ENCODE assay signal across 24 cellular contexts in the genomic region with DNA sequence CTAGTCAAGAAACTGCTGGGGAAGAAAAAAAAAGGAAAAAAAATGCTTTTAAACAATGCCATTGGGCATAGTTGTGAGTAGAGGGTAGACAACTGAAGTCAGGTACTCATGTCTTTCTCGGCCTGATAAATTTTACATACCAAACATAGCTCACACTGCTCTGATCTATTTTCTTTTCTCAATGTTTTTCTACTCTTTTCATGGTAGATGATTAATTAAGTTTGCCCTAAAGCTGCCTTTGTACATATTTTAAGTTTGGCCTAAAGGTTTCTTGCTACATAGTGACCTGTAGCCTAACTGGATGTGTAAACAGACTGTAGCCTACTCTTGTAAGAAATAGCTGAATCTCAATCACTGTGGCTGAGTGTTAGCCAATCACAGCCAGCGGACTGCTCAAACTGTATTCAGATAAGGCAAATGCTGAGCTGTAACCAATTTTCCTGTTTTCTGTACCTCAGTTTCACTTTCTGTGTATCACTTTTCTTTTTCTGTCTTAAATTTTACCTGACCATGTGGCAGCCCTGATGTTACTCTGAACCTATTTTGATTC.
A peak's percentile ranks its signal among the peaks of the same experiment; 100 is the strongest.
DNase-seq lines count a peak whose midpoint lies in the region; ATAC-seq and TF ChIP-seq lines count a peak whose summit lies in the region.
"Had no signal": no experiment of that assay in that cellular context is flagged by ENCODE, and none has a peak within 500 bp of the region (broad histone marks: within the 10 kb centered on the region; RNA-seq: fewer than 3 reads in every experiment).

No MANE protein-coding gene starts in this region.

- H3K9me2 ChIP-seq in hepatocyte (replicated peaks; ENCODE audit: insufficient read depth): no peaks in the 10 kb centered on the region

- H3K9me3 Mint-ChIP-seq in activated naive CD8-positive, alpha-beta T cell treated with anti-CD3 and anti-CD28 coated beads, Interleukin-2, amount 50 U/mL, for 24 hours: peaks cover 3% of the 10 kb centered on the region
- no peaks in the 10 kb centered on the region for H3K9me3 Mint-ChIP-seq in activated naive CD8-positive, alpha-beta T cell treated with anti-CD3 and anti-CD28 coated beads for 36 hours
- H3K9me3 Mint-ChIP-seq: activated T-helper 2 cell treated with anti-CD3 and anti-CD28 coated beads, Interferon-gamma antibody, Interleukin-2, Interleukin-4, amounts not matched to agents 10 μg/mL and 5 μg/mL and 100 μg/mL, durations not matched to agents 14 hours and 24 hours and 36 hours had no signal

- H3K4me2 ChIP-seq in hepatocyte: peak overlapping the region; percentile 20
- H3K4me2 ChIP-seq: BLaER1 had no signal

- ATAC-seq in activated naive CD8-positive, alpha-beta T cell treated with anti-CD3 and anti-CD28 coated beads, Interleukin-2, amount 50 U/mL, for 24 hours: no peak
- no peak for ATAC-seq in HG02588 (IDR thresholded peaks at IDR 0.05; ENCODE audit: unreplicated experiment)
- ATAC-seq: activated CD8-positive, alpha-beta T cell treated with anti-CD3 and anti-CD28 coated beads for 36 hours; heart right ventricle; sciatic nerve had no signal

- no peaks in the 10 kb centered on the region for H3K4me1 Mint-ChIP-seq in activated naive CD8-positive, alpha-beta T cell treated with anti-CD3 and anti-CD28 coated beads, Interleukin-2, amount 50 U/mL, for 24 hours
- H3K4me1 Mint-ChIP-seq in activated naive CD8-positive, alpha-beta T cell treated with anti-CD3 and anti-CD28 coated beads for 36 hours: no peaks in the 10 kb centered on the region

- H3K27me3 ChIP-seq in hepatocyte: no peaks in the 10 kb centered on the region
- H3K27me3 ChIP-seq: BLaER1, neutrophil, testis had no signal

- 61% methylated on average over 2 of the region's 2 CpGs for WGBS in hepatocyte (ENCODE audit: low lambda C conversion rate, missing lambda C conversion rate)

- DNase-seq in activated naive CD8-positive, alpha-beta T cell treated with anti-CD3 and anti-CD28 coated beads, Interleukin-2, amount 50 U/mL, for 24 hours: no peak
- no peak for DNase-seq in activated naive CD8-positive, alpha-beta T cell treated with anti-CD3 and anti-CD28 coated beads for 36 hours
- DNase-seq in OCI-M1 (lab: John Stamatoyannopoulos, UW): peak; percentile 38
- peak; percentile 23 for DNase-seq in hepatocyte (ENCODE audit: low spot score)
- DNase-seq in retina: no peak
- no peak for DNase-seq in cerebellar cortex (ENCODE audit: low spot score)
- DNase-seq in NCI-H524 (lab: John Stamatoyannopoulos, UW): no peak
- DNase-seq: 8988T; activated CD8-positive, alpha-beta T cell treated with anti-CD3 and anti-CD28 coated beads for 36 hours; aorta; heart right ventricle; Kasumi-1; midbrain; NCI-H187; NCI-H510A; stimulated activated CD4-positive, alpha-beta T cell treated with anti-CD3 and anti-CD28 coated beads, Interleukin-2, amount 100 ng/mL, for 48 hours; stimulated activated CD8-positive, alpha-beta memory T cell treated with anti-CD3 and anti-CD28 coated beads, Interleukin-4, amount 100 ng/mL, for 48 hours; testis had no signal

- H3K4me3 Mint-ChIP-seq in activated naive CD8-positive, alpha-beta T cell treated with anti-CD3 and anti-CD28 coated beads, Interleukin-2, amount 50 U/mL, for 24 hours: no peak overlapping the region
- no peak overlapping the region for H3K4me3 Mint-ChIP-seq in activated naive CD8-positive, alpha-beta T cell treated with anti-CD3 and anti-CD28 coated beads for 36 hours
- H3K4me3 Mint-ChIP-seq: activated CD8-positive, alpha-beta T cell treated with anti-CD3 and anti-CD28 coated beads for 36 hours had no signal

- no peaks in the 10 kb centered on the region for H3K27me3 Mint-ChIP-seq in activated naive CD8-positive, alpha-beta T cell treated with anti-CD3 and anti-CD28 coated beads, Interleukin-2, amount 50 U/mL, for 24 hours
- no peaks in the 10 kb centered on the region for H3K27me3 Mint-ChIP-seq in activated naive CD8-positive, alpha-beta T cell treated with anti-CD3 and anti-CD28 coated beads for 36 hours
- H3K27me3 Mint-ChIP-seq: activated CD8-positive, alpha-beta T cell treated with anti-CD3 and anti-CD28 coated beads for 36 hours had no signal

- no peaks in the 10 kb centered on the region for H3K36me3 Mint-ChIP-seq in activated naive CD8-positive, alpha-beta T cell treated with anti-CD3 and anti-CD28 coated beads, Interleukin-2, amount 50 U/mL, for 24 hours (ENCODE audit: low read depth)
- H3K36me3 Mint-ChIP-seq in activated naive CD8-positive, alpha-beta T cell treated with anti-CD3 and anti-CD28 coated beads for 36 hours: no peaks in the 10 kb centered on the region

- no peak overlapping the region for H3K27ac ChIP-seq in hepatocyte
- H3K27ac ChIP-seq: BLaER1, epithelial cell of prostate, heart right ventricle, neutrophil, testis had no signal

- H4K20me1 ChIP-seq in hepatocyte (ENCODE audit: insufficient read depth, poor library complexity, severe bottlenecking): no peaks in the 10 kb centered on the region
- H4K20me1 ChIP-seq: BLaER1 had no signal

- TF ChIP-seq CTCF in hepatocyte (IDR thresholded peaks at IDR 0.05; ENCODE audit: poor library complexity): no peak

- peak overlapping the region; percentile 31 for H3K27ac Mint-ChIP-seq in activated naive CD8-positive, alpha-beta T cell treated with anti-CD3 and anti-CD28 coated beads, Interleukin-2, amount 50 U/mL, for 24 hours
- no peak overlapping the region for H3K27ac Mint-ChIP-seq in activated naive CD8-positive, alpha-beta T cell treated with anti-CD3 and anti-CD28 coated beads for 36 hours
- H3K27ac Mint-ChIP-seq: activated CD8-positive, alpha-beta T cell treated with anti-CD3 and anti-CD28 coated beads for 36 hours; activated T-helper 2 cell treated with anti-CD3 and anti-CD28 coated beads, Interferon-gamma antibody, Interleukin-2, Interleukin-4, amounts not matched to agents 10 μg/mL and 5 μg/mL and 100 μg/mL, durations not matched to agents 14 hours and 24 hours and 36 hours had no signal

- no peaks in the 10 kb centered on the region for H3K79me2 ChIP-seq in hepatocyte

- no peaks in the 10 kb centered on the region for H3K9me3 ChIP-seq in hepatocyte (ENCODE audit: low read depth)
- H3K9me3 ChIP-seq: BLaER1, heart right ventricle, neutrophil, testis had no signal

- H2AFZ ChIP-seq in hepatocyte: peak overlapping the region; percentile 7

- peaks cover 3% of the 10 kb centered on the region for H3K4me1 ChIP-seq in hepatocyte (ENCODE audit: insufficient read depth)
- H3K4me1 ChIP-seq: BLaER1, heart right ventricle, testis had no signal

- H3K4me3 ChIP-seq in hepatocyte: no peak overlapping the region
- H3K4me3 ChIP-seq: BLaER1, heart right ventricle, testis had no signal

- H3K36me3 ChIP-seq in hepatocyte (replicated peaks; ENCODE audit: insufficient read depth, low read depth): no peaks in the 10 kb centered on the region
- H3K36me3 ChIP-seq: BLaER1, heart right ventricle, neutrophil had no signal

Comparison
In these comparisons a context has a peak if more than half of its experiments do, and no peak if none do; other contexts are left out.
1. DNase-seq: peak in OCI-M1 (single experiment) and hepatocyte (single experiment); none in activated naive CD8-positive, alpha-beta T cell treated with anti-CD3 and anti-CD28 coated beads, Interleukin-2, amount 50 U/mL, for 24 hours (single experiment), activated naive CD8-positive, alpha-beta T cell treated with anti-CD3 and anti-CD28 coated beads for 36 hours (single experiment), retina (single experiment), cerebellar cortex (single experiment) and NCI-H524 (0 of 2).